Comparison of ENCODE assay signal across 9 cellular contexts in the genomic region with DNA sequence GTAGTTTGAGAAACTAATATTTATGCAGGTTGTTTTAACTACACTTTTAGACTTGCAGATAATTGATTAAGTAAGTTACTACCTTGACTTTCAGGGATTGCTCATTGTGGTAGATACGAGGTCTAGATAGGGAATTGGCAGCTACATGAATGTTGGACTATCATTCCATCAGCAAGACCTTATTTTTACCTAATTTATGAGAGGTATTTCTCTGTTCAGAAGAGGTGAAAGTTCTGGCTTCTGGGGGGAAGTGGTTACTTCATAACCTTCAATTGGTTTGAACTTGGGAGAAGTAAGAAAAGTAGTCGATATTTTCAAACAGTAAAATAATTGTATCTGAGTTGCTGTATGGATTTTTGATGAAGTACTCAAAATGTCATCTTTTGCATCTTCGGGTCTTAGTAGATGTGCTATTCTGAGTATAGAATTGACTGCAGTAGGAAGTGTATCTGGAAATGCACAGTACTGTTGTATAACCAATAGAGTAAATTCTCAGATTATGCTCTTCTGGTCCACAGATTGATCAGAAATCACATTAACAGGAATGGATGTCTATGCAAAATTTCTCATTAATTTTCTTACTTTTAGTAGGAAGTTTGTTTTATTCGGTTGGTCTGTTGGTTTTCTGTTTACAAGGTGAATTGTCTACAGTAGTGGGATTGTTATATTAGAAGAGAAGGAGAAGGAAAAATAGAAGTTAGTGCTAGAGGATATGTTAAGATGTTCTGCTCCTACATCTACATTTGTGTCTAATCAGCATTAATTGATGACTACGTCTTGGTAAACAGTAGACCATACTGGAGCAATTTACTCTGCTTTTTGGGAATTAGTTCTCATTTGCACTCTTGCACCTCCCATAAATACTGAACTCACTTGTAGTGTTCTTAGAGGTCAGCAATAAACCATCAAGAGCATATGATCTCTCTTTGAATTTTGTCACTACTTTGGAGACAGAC. TPM values are rescaled to one million over a fixed set of nuclear protein-coding genes. Genes with fewer than 3 reads are reported as not detected.
DNase-seq lines count a peak whose midpoint lies in the region; ATAC-seq and TF ChIP-seq lines count a peak whose summit lies in the region.
"Had no signal": no experiment of that assay in that cellular context is flagged by ENCODE, and none has a peak within 500 bp of the region (broad histone marks: within the 10 kb centered on the region; RNA-seq: fewer than 3 reads in every experiment).

No MANE protein-coding gene starts in this region.

- H3K9me3 ChIP-seq in CD8-positive, alpha-beta memory T cell (ENCODE audit: low read length): no peaks in the 10 kb centered on the region

- POLR2A ChIA-PET in CD8-positive, alpha-beta memory T cell (lab: Charles Lee): no interaction called here

- H3K27me3 ChIP-seq in CD8-positive, alpha-beta memory T cell (ENCODE audit: insufficient read depth, low read length, poor library complexity, severe bottlenecking): no peaks in the 10 kb centered on the region
- no peaks in the 10 kb centered on the region for H3K27me3 ChIP-seq in KMS-11 (ENCODE audit: insufficient read depth, low read depth)

- peaks cover 0 to 2% (median 0%) of the 10 kb centered on the region in 5 donors for H3K9me3 Mint-ChIP-seq in CD8-positive, alpha-beta memory T cell
- H3K9me3 Mint-ChIP-seq in brain: no peaks in the 10 kb centered on the region
- no peaks in the 10 kb centered on the region for H3K9me3 Mint-ChIP-seq in natural killer cell

- H3K36me3 ChIP-seq in CD8-positive, alpha-beta memory T cell (ENCODE audit: insufficient read depth, low read length): no peaks in the 10 kb centered on the region
- H3K36me3 ChIP-seq in KMS-11 (ENCODE audit: insufficient read depth): no peaks in the 10 kb centered on the region

- peak in 1 of 5 donors; percentile 31 for DNase-seq in CD8-positive, alpha-beta memory T cell
- DNase-seq in natural killer cell (no peak), foreskin fibroblast (no peak)
- DNase-seq in stimulated activated CD4-positive, alpha-beta T cell treated with anti-CD3 and anti-CD28 coated beads, Interleukin-15, amount 100 ng/mL, for 24 hours: no peak
- DNase-seq in stimulated activated CD4-positive, alpha-beta T cell treated with anti-CD3 and anti-CD28 coated beads, Interleukin-2, amount 100 ng/mL, for 24 hours: no peak
- DNase-seq: SHP77 treated with DMSO at 0.1 percent for 48 hours had no signal

- peaks cover 53 to 72% (median 67%) of the 10 kb centered on the region in 3 donors for H3K4me1 Mint-ChIP-seq in CD8-positive, alpha-beta memory T cell
- H3K4me1 Mint-ChIP-seq in brain (peaks cover 50% of the 10 kb centered on the region), natural killer cell (peaks cover 50 to 57% of the 10 kb centered on the region in 2 donors)

- H3K27ac Mint-ChIP-seq in CD8-positive, alpha-beta memory T cell: peak overlapping the region; percentile 38 to 99 (median 96)
- H3K27ac Mint-ChIP-seq in brain (peak overlapping the region in 3 of 5 experiments; percentile 44 to 99 (median 86)), natural killer cell (peak overlapping the region; percentile 97)

- peaks cover 66% of the 10 kb centered on the region for H3K79me2 ChIP-seq in KMS-11 (ENCODE audit: insufficient read depth, low read depth)

- H3K4me2 ChIP-seq in KMS-11: peak overlapping the region; percentile 80

- TF ChIP-seq CTCF in KMS-11 (conservative IDR thresholded peaks at IDR 0.05; ENCODE audit: low read depth, low read length): no peak
- no peak for TF ChIP-seq CTCF in brain (conservative IDR thresholded peaks at IDR 0.05)
- no peak for TF ChIP-seq CTCF in natural killer cell (IDR thresholded peaks at IDR 0.05)
- no peak for TF ChIP-seq CTCF in foreskin fibroblast (IDR thresholded peaks at IDR 0.05; ENCODE audit: low read depth, low read length)

- H3K4me3 ChIP-seq in CD8-positive, alpha-beta memory T cell (ENCODE audit: low read length): peak overlapping the region; percentile 85
- H3K4me3 ChIP-seq in KMS-11 (IDR thresholded peaks at IDR 0.05; ENCODE audit: insufficient read depth, low read depth, low read length) (no peak overlapping the region), foreskin fibroblast (ENCODE audit: low read depth in 1 of 2, low read length in 2 of 2) (peak overlapping the region in 1 of 2 donors; percentile 19)

- no peak overlapping the region for H2AFZ ChIP-seq in KMS-11 (ENCODE audit: low read depth)

- no peak overlapping the region for H3K27ac ChIP-seq in CD8-positive, alpha-beta memory T cell (ENCODE audit: low read depth, low read length)
- peak overlapping the region; percentile 94; the same call in 1 of the 2 replicates for H3K27ac ChIP-seq in KMS-11

- H3K27me3 Mint-ChIP-seq in CD8-positive, alpha-beta memory T cell: peaks cover 0 to 5% of the 10 kb centered on the region in 2 donors
- H3K27me3 Mint-ChIP-seq in brain (peaks cover 4% of the 10 kb centered on the region), natural killer cell (ENCODE audit: low read depth in 2 of 2) (no peaks in the 10 kb centered on the region)

- intact Hi-C loops in natural killer cell (cut with micrococcal nuclease): loop anchor here (1.0 to 5.0 kb wide), 3 partner anchors 10 to 157 kb away; a partner anchor contains a TSS

- CTCF ChIA-PET in CD8-positive, alpha-beta memory T cell (lab: Charles Lee): no interaction called here

- no peak for ATAC-seq in natural killer cell
- no peak for ATAC-seq in HG03045 (IDR thresholded peaks at IDR 0.05; ENCODE audit: unreplicated experiment)

- no peaks in the 10 kb centered on the region for H4K20me1 ChIP-seq in KMS-11 (ENCODE audit: insufficient read depth)

- peak overlapping the region; percentile 97; the same call in 1 of the 2 replicates for H3K9ac ChIP-seq in KMS-11

- peaks cover 0 to 18% (median 0%) of the 10 kb centered on the region in 3 donors for H3K36me3 Mint-ChIP-seq in CD8-positive, alpha-beta memory T cell
- H3K36me3 Mint-ChIP-seq in brain (no peaks in the 10 kb centered on the region), natural killer cell (no peaks in the 10 kb centered on the region)

- peak overlapping the region; percentile 92 to 99 (median 95) for H3K4me3 Mint-ChIP-seq in CD8-positive, alpha-beta memory T cell
- H3K4me3 Mint-ChIP-seq in brain (peak overlapping the region; percentile 85 to 97 (median 87)), natural killer cell (peak overlapping the region; percentile 96)

- peaks cover 42% of the 10 kb centered on the region for H3K4me1 ChIP-seq in CD8-positive, alpha-beta memory T cell (ENCODE audit: insufficient read depth, low read length)
- H3K4me1 ChIP-seq in KMS-11 (ENCODE audit: low read depth, poor library complexity, severe bottlenecking): peaks cover 42% of the 10 kb centered on the region

RNA-seq across cellular contexts. Expression of a gene that starts 3.0 kb away (rescaled TPM):
- total RNA-seq in CD8-positive, alpha-beta memory T cell: 100 to 1,000 TPM; 185 to 189 TPM
- polyA plus RNA-seq in CD8-positive, alpha-beta memory T cell: 45.5 TPM
- 6.9 TPM for polyA plus RNA-seq in brain (ENCODE audit: insufficient read depth, low read depth, low replicate concordance)
- total RNA-seq in natural killer cell: 100 to 1,000 TPM; 144 to 235 (median 163) TPM
